ENCODE assay signal across 22 cellular contexts in genomic region chr6:82211326-82211725, GRCh38.
"Had no signal": no experiment of that assay in that cellular context is flagged by ENCODE, and none has a peak within 500 bp of the region (broad histone marks: within the 10 kb centered on the region; RNA-seq: fewer than 3 reads in every experiment).

No MANE protein-coding gene starts in this region.

- H3K27me3 ChIP-seq: dorsolateral prefrontal cortex, esophagus muscularis mucosa, foreskin keratinocyte, gastrocnemius medialis, heart left ventricle, hepatocyte, left lung had no signal

- H3K79me2 ChIP-seq: hepatocyte had no signal

- H2AFZ ChIP-seq: hepatocyte had no signal

- H3K9me3 Mint-ChIP-seq: immature natural killer cell; naive thymus-derived CD4-positive, alpha-beta T cell had no signal

- H3K9me3 ChIP-seq: esophagus muscularis mucosa, gastrocnemius medialis, left lung, lower lobe of right lung had no signal

- H3K4me3 Mint-ChIP-seq: immature natural killer cell; naive thymus-derived CD4-positive, alpha-beta T cell had no signal

- H3K27ac ChIP-seq: coronary artery, dorsolateral prefrontal cortex, esophagus muscularis mucosa, foreskin keratinocyte, heart left ventricle, hepatocyte, left lung, lower lobe of right lung had no signal

- ATAC-seq: foreskin keratinocyte; gastrocnemius medialis; heart left ventricle; left colon; left lung; left ventricle myocardium superior; lower lobe of right lung; naive thymus-derived CD4-positive, alpha-beta T cell had no signal

- H3K27ac Mint-ChIP-seq: immature natural killer cell; naive thymus-derived CD4-positive, alpha-beta T cell had no signal

- H3K27me3 Mint-ChIP-seq: naive thymus-derived CD4-positive, alpha-beta T cell had no signal

- DNase-seq: dermis blood vessel endothelial cell; dorsolateral prefrontal cortex; effector CD4-positive, alpha-beta T cell; effector memory CD4-positive, alpha-beta T cell; foreskin keratinocyte; gastrocnemius medialis; heart left ventricle; hypothalamus; immature natural killer cell; islet precursor cell; kidney; kidney glomerular epithelial cell; left colon; left lung; left ventricle myocardium superior; lower lobe of right lung; mesenchymal stem cell; midbrain; naive thymus-derived CD4-positive, alpha-beta T cell had no signal

- H3K4me3 ChIP-seq: coronary artery, dorsolateral prefrontal cortex, esophagus muscularis mucosa, gastrocnemius medialis, heart left ventricle, hepatocyte, left lung, lower lobe of right lung had no signal

- H3K4me2 ChIP-seq: hepatocyte had no signal

- H3K4me1 ChIP-seq: foreskin keratinocyte, left lung had no signal
